In the genomic region with DNA sequence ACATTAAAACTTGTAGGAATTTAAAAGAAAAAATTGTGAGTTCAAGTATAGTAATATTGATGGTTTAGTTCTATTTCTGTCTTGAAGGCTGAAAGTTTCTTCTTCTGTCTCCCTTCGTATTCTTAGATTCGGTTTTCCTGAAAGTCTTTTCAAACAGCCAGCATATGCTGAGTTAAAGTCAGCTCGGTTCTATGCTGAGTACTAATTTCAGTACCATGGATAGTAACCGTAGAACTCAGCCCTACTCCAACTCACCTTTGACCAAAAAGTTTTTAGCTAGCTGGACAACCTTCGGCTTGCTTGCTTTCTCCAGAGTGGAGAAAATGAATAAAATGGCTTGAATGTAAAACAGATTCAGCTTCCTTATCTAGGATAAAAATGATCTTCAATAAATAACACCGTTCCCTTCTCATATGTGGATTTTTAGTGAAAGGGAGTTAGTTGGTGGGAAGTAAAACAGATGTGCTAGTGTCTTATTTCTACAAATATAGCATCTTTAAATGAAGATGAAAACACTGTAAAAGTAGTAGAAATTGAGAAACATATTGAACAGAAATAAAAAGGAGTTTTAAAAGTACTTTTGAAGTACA, we compare ENCODE assay signal across 14 cellular contexts. TPM values are rescaled to one million over a fixed set of nuclear protein-coding genes. Genes with fewer than 3 reads are reported as not detected.
DNase-seq lines count a peak whose midpoint lies in the region; ATAC-seq, FAIRE-seq and TF ChIP-seq lines count a peak whose summit lies in the region.
"Had no signal": no experiment of that assay in that cellular context is flagged by ENCODE, and none has a peak within 500 bp of the region (broad histone marks: within the 10 kb centered on the region; RNA-seq: fewer than 3 reads in every experiment).

No MANE protein-coding gene starts in this region.

- no peak overlapping the region for H3K4me3 ChIP-seq in endothelial cell of umbilical vein (replicated peaks in 1 of 3; ENCODE audit: insufficient read depth in 1 of 3, low read depth in 1 of 3, low read length in 3 of 3)
- H3K4me3 ChIP-seq: mucosa of descending colon, smooth muscle cell had no signal

- H4K20me1 ChIP-seq in endothelial cell of umbilical vein (replicated peaks; ENCODE audit: control insufficient read depth, extremely low read depth, insufficient read depth, low read length): no peaks in the 10 kb centered on the region

- H2AFZ ChIP-seq in endothelial cell of umbilical vein (ENCODE audit: low read depth, low read length): no peak overlapping the region

- ATAC-seq in activated CD4-positive, CD25-positive, alpha-beta regulatory T cell treated with anti-CD3 and anti-CD28 coated beads, Interleukin-2, amount 50 U/mL, for 24 hours: no peak
- ATAC-seq in HG03280 (IDR thresholded peaks at IDR 0.05; ENCODE audit: unreplicated experiment): no peak
- ATAC-seq: mucosa of descending colon had no signal

- no peak for TF ChIP-seq POLR2A in endothelial cell of umbilical vein (IDR thresholded peaks at IDR 0.05; ENCODE audit: low read depth, low read length)

- H3K4me1 ChIP-seq in endothelial cell of umbilical vein (ENCODE audit: control insufficient read depth, extremely low read depth, insufficient read depth, low read length): peaks cover 3% of the 10 kb centered on the region

- peak; percentile 53 for FAIRE-seq in endothelial cell of umbilical vein (lab: Jason Lieb, UNC)
- no peak for FAIRE-seq in D721Med (lab: Jason Lieb, UNC)
- FAIRE-seq: A204.1 had no signal

- no peaks in the 10 kb centered on the region for H3K79me2 ChIP-seq in endothelial cell of umbilical vein (ENCODE audit: control insufficient read depth, insufficient read depth, low read length)

- H3K36me3 ChIP-seq in endothelial cell of umbilical vein (ENCODE audit: control insufficient read depth in 2 of 2, extremely low read depth in 1 of 2, insufficient read depth in 2 of 2, low read length in 2 of 2): no peaks in the 10 kb centered on the region

- H3K4me2 ChIP-seq in endothelial cell of umbilical vein (ENCODE audit: insufficient read depth, low read length): no peak overlapping the region
- H3K4me2 ChIP-seq: smooth muscle cell had no signal

- CTCF ChIA-PET in endothelial cell of umbilical vein (lab: Charles Lee): interaction anchor here (1.5 to 2.8 kb wide), 2 partner anchors 9 to 300 kb away, joined by 4 to 10 read pairs; no protein-coding TSS in a partner anchor

- no peaks in the 10 kb centered on the region for H3K9me3 ChIP-seq in endothelial cell of umbilical vein (replicated peaks; ENCODE audit: control insufficient read depth, insufficient read depth, low read length)
- H3K9me3 ChIP-seq: mucosa of descending colon had no signal

- no peaks in the 10 kb centered on the region for H3K9me1 ChIP-seq in endothelial cell of umbilical vein (replicated peaks; ENCODE audit: control insufficient read depth, extremely low read depth, insufficient read depth, low read length)

- H3K27ac ChIP-seq in endothelial cell of umbilical vein (ENCODE audit: insufficient read depth, low read depth, low read length): no peak overlapping the region

- DNase-seq in DMS53 (lab: John Stamatoyannopoulos, UW) (peak; percentile 8), DMS53 treated with DMSO at 0.1 percent for 48 hours (lab: John Stamatoyannopoulos, UW; ENCODE audit: unreplicated experiment) (no peak), NCI-H460 (ENCODE audit: extremely low read depth, low read depth) (peak; percentile 9), endothelial cell of umbilical vein (ENCODE audit: low read depth, low spot score) (peak; percentile 33), renal cortical epithelial cell (ENCODE audit: low read depth) (peak; percentile 37), D721Med (ENCODE audit: insufficient read length, low spot score) (no peak)
- DNase-seq: activated T-cell treated with anti-CD3 and anti-CD28 coated beads, Interleukin-2, amount 50 U/mL, for 24 hours; GF-D8; mucosa of descending colon; NCI-H526 treated with DMSO at 0.1 percent for 48 hours had no signal

- peaks cover 63 to 91% of the 10 kb centered on the region in 2 experiments for H3K27me3 ChIP-seq in endothelial cell of umbilical vein (ENCODE audit: control insufficient read depth in 2 of 2, insufficient read depth in 2 of 2, low read length in 2 of 2)

- POLR2A ChIA-PET in endothelial cell of umbilical vein (lab: Charles Lee): no interaction called here

- intact Hi-C loops in endothelial cell of umbilical vein (cut with micrococcal nuclease): no loop called here

- no TSS peak for BruUV-seq in endothelial cell of umbilical vein (replicated peaks; lab: Mats Ljungman, UMichigan)

- H3K9ac ChIP-seq in endothelial cell of umbilical vein (replicated peaks; ENCODE audit: extremely low read depth, insufficient read depth, low read length): no peak overlapping the region

- dilution Hi-C loops in endothelial cell of umbilical vein (cut with MboI; ENCODE audit: extremely low pct_ligation_motif_present, low sequenced_read_pairs): no loop called here

- TF ChIP-seq CTCF in endothelial cell of umbilical vein (IDR thresholded peaks at IDR 0.05; ENCODE audit: extremely low read depth in 1 of 2, insufficient read depth in 1 of 2, low read depth in 1 of 2, low read length in 2 of 2): no peak
- TF ChIP-seq CTCF in D721Med (IDR thresholded peaks at IDR 0.05; ENCODE audit: insufficient read depth, missing control alignments): no peak

TF ChIP-seq in endothelial cell of umbilical vein, 7 proteins besides CTCF, POLR2A, EP300 and RAD21:
- TF ChIP-seq EZH2 (IDR thresholded peaks at IDR 0.05; ENCODE audit: borderline replicate concordance, low read depth, low read length, severe bottlenecking) (no peak), JUN (IDR thresholded peaks at IDR 0.05; ENCODE audit: borderline replicate concordance, insufficient read depth, insufficient read length, low read depth) (no peak), MAX (IDR thresholded peaks at IDR 0.05; ENCODE audit: insufficient read depth, insufficient read length) (no peak), FOS (IDR thresholded peaks at IDR 0.05; ENCODE audit: borderline replicate concordance, insufficient read depth, low read length) (no peak), GATA2 (IDR thresholded peaks at IDR 0.05; ENCODE audit: insufficient read depth, insufficient read length, low read depth, low read length) (no peak), POLR2AphosphoS5 (IDR thresholded peaks at IDR 0.05; ENCODE audit: insufficient read depth, low read depth, low read length) (no peak), MYC (IDR thresholded peaks at IDR 0.05; ENCODE audit: low read depth, low read length) (no peak)

RNA-seq across cellular contexts. Expression of gene POU4F2, which starts 5.2 kb away (rescaled TPM):
- total RNA-seq in NCI-H460 (2014; rRNA removed; shearing (Covaris generic)): not detected in 2 replicates
- polyA plus RNA-seq in NCI-H460 (2014; cell fraction: nucleus; rRNA removed): not detected in 2 replicates
- total RNA-seq in endothelial cell of umbilical vein: not detected in 2 replicates
- polyA plus RNA-seq in endothelial cell of umbilical vein: not detected in 2 replicates
- not detected in 2 replicates for polyA plus RNA-seq in endothelial cell of umbilical vein (2011; cell fraction: cytosol; rRNA removed)
- polyA plus RNA-seq in endothelial cell of umbilical vein (2011; cell fraction: nucleus; rRNA removed): not detected in 2 replicates
- polyA plus RNA-seq in endothelial cell of umbilical vein (2012): not detected in 2 replicates
- not detected in 2 replicates for polyA minus RNA-seq in endothelial cell of umbilical vein
- not detected for polyA minus RNA-seq in endothelial cell of umbilical vein (2011; cell fraction: cytosol; rRNA and poly(A)+ RNA removed)
- polyA minus RNA-seq in endothelial cell of umbilical vein (2011; cell fraction: nucleus; rRNA and poly(A)+ RNA removed): not detected in 2 replicates
- total RNA-seq in renal cortical epithelial cell: 0.35 TPM in 1 of 2 replicates, not detected in the other
- total RNA-seq: mucosa of descending colon, smooth muscle cell had no signal
- polyA plus RNA-seq: smooth muscle cell had no signal

Comparison
In these comparisons a context has a peak if more than half of its experiments do, and no peak if none do; other contexts are left out.
1. DNase-seq: peak in DMS53 (single experiment), NCI-H460 (single experiment), endothelial cell of umbilical vein (single experiment) and renal cortical epithelial cell (single experiment); none in DMS53 treated with DMSO at 0.1 percent for 48 hours (single experiment) and D721Med (single experiment).